In the genomic region with DNA sequence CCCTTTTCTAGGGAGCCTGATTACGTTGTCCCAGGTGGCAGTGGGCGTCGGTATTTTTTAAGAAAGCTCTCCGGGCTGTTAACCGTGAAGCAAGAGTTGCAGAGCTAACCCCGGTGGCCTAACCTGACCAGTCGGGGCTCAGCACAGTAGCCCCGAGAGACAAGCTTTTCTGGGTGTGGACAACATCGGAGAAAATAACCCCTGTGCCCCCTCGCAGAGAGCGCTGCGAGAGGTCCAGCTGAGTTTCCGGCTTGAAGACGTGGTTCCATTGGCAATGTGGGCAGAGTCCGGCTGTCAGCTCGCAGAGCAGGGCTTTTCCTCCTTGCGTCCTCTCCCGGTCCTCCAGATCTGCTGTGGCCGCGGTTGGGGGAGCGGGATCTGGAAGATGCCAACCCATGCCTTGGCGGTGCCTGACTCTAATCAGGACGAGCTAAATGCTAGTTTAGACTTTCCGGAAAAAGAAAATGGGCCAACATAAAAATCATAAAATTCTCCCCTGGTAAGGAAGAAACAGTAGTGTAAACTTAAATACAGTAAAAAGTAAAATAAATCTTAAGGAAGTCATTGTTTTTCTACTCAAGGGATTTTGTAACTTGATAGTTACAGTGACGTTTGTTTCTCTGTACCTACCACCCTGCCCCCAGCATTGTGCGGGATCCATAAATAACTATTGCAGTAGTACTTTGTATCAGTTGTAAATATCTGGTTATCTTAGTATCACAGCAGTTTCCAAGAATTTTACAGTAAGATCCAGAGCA, we compare ENCODE assay signal across 8 cellular contexts. TPM values are rescaled to one million over a fixed set of nuclear protein-coding genes. Genes with fewer than 3 reads are reported as not detected.
DNase-seq lines count a peak whose midpoint lies in the region; ATAC-seq lines count a peak whose summit lies in the region.

No MANE protein-coding gene starts in this region.

- peak overlapping the region; percentile 68 for H3K4me3 ChIP-seq in right cardiac atrium (ENCODE audit: low read length)

- peak overlapping the region; percentile 81 for H3K27ac ChIP-seq in right cardiac atrium (ENCODE audit: low read length)

- H3K4me1 ChIP-seq in right cardiac atrium (ENCODE audit: control insufficient read depth, insufficient read depth, low read length), result no peaks in the 10 kb centered on the region

- intact Hi-C loops in right cardiac atrium (cut with DNase I), result no loop called here
- intact Hi-C loops in posterior vena cava (cut with DNase I), result no loop called here

- H3K27me3 ChIP-seq in right cardiac atrium (ENCODE audit: control insufficient read depth, insufficient read depth), result no peaks in the 10 kb centered on the region

- DNase-seq in AG20443 (ENCODE audit: low spot score) (peak; percentile 77), NCI-H2227 (lab: John Stamatoyannopoulos, UW; ENCODE audit: unreplicated experiment) (peak; percentile 57), anterior cingulate cortex (lab: John Stamatoyannopoulos, UW) (peak in 46 of 58 donors; percentile 10 to 80 (median 50)), right cardiac atrium (peak; percentile 57 to 83 (median 80)), posterior vena cava (ENCODE audit: low spot score) (peak; percentile 83)
- no peak for DNase-seq in stimulated activated CD4-positive, alpha-beta T cell treated with anti-CD3 and anti-CD28 coated beads, Interleukin-1b, Interleukin-23, amount 100 ng/mL, for 48 hours

- no peaks in the 10 kb centered on the region for H3K9me3 ChIP-seq in right cardiac atrium (ENCODE audit: control insufficient read depth, low read length)

- 3% methylated on average over 26 of the region's 26 CpGs for WGBS in right cardiac atrium

- ATAC-seq in GM18508 (IDR thresholded peaks at IDR 0.05; ENCODE audit: insufficient read depth, unreplicated experiment) (peak; percentile 39), HG02943 (IDR thresholded peaks at IDR 0.05; ENCODE audit: low read depth, unreplicated experiment) (peak; percentile 48), right cardiac atrium (peak; percentile 70 to 71)

RNA-seq across cellular contexts. Expression of a gene that starts 0.6 kb away (rescaled TPM):
- total RNA-seq in right cardiac atrium (10 to 100 TPM; 57.1 to 85.0 (median 62.6) TPM), posterior vena cava (10 to 100 TPM; 26.9 to 31.9 TPM)
- 50.1 TPM for polyA plus RNA-seq in right cardiac atrium

RNA-seq across cellular contexts. Expression of a gene that starts 27.2 kb away (rescaled TPM):
- 10 to 100 TPM in 1 of 4 donors, 1 to 10 TPM in 3; 6.5 to 13.4 (median 8.7) TPM for total RNA-seq in right cardiac atrium
- 9.9 TPM for polyA plus RNA-seq in right cardiac atrium
- 10 to 100 TPM; 10.5 to 11.6 TPM for total RNA-seq in posterior vena cava
